Comparison of ENCODE assay signal across 16 cellular contexts in the genomic region with DNA sequence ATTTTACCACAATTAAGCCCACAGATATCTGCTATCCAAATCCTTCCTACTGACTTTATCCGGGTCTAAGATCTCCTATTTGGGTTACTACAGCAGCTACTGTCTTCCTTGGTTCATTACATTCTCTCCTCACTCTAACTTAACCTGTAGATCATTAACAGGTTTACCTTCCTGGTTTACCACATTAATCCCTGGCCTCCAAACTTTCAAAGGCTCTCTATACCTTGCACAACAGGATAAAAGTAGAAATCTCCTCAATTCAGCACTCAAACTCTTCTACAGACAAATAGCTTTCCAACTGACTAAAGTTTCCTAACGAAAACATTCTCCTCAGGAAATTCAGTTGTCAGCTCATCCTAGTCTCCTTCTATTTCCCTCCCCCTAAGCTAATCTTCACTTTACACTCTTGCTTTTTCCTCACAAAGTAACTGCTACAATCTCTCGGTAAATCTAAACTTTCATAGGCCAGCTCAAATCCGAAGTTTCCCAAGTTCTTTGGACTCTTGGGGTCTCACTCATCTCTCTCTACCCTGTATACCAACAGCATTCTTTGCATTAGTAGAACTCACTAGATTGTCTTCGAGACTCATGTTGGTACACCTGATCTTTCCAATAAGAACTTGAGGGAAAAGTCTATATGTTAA. TPM values are rescaled to one million over a fixed set of nuclear protein-coding genes. Genes with fewer than 3 reads are reported as not detected.
DNase-seq lines count a peak whose midpoint lies in the region; ATAC-seq and TF ChIP-seq lines count a peak whose summit lies in the region.
"Had no signal": no experiment of that assay in that cellular context is flagged by ENCODE, and none has a peak within 500 bp of the region (broad histone marks: within the 10 kb centered on the region; RNA-seq: fewer than 3 reads in every experiment).

No MANE protein-coding gene starts in this region.

- H3K4me3 Mint-ChIP-seq in T-helper 17 cell = no peak overlapping the region

- DNase-seq in SK-N-SH = no peak
- DNase-seq in T-helper 17 cell = no peak
- no peak for DNase-seq in left colon
- no peak for DNase-seq in smooth muscle cell (lab: John Stamatoyannopoulos, UW; ENCODE audit: unreplicated experiment)
- DNase-seq in KG1 (lab: John Stamatoyannopoulos, UW) = no peak
- DNase-seq: activated CD4-positive, CD25-positive, alpha-beta regulatory T cell treated with anti-CD3 and anti-CD28 coated beads, Interleukin-2, amount 50 U/mL, for 72 hours; activated effector memory CD4-positive, alpha-beta T cell treated with anti-CD3 and anti-CD28 coated beads, Interleukin-2, amount 50 U/mL, for 16 hours; glutamatergic neuron; SJCRH30 had no signal

- peaks cover 77% of the 10 kb centered on the region for H3K79me2 ChIP-seq in SK-N-SH (ENCODE audit: insufficient read depth)
- peaks cover 72% of the 10 kb centered on the region for H3K79me2 ChIP-seq in smooth muscle cell (ENCODE audit: low read depth)

- peaks cover 36% of the 10 kb centered on the region for H3K4me1 Mint-ChIP-seq in T-helper 17 cell

- H3K27me3 ChIP-seq in SK-N-SH (ENCODE audit: insufficient read depth) = no peaks in the 10 kb centered on the region
- H3K27me3 ChIP-seq in smooth muscle cell (ENCODE audit: low read depth) = no peaks in the 10 kb centered on the region
- H3K27me3 ChIP-seq: SJCRH30 had no signal

- H3F3A ChIP-seq in SK-N-SH (replicated peaks; ENCODE audit: insufficient read depth) (no peaks in the 10 kb centered on the region), smooth muscle cell (ENCODE audit: low read depth) (no peaks in the 10 kb centered on the region)

- POLR2A ChIA-PET in SK-N-SH (lab: Yijun Ruan, JAX) = interaction anchor here (0.7 kb wide), 1 partner anchor 113 kb away, joined by 3 read pairs; no protein-coding TSS in a partner anchor

- no peaks in the 10 kb centered on the region for H3K9me2 ChIP-seq in SK-N-SH

- TF ChIP-seq EP300 in SK-N-SH (IDR thresholded peaks at IDR 0.05; ENCODE audit: borderline replicate concordance in 1 of 2, low read depth in 1 of 2, low read length in 1 of 2) = no peak

- peaks cover 56% of the 10 kb centered on the region for H4K20me1 ChIP-seq in SK-N-SH (ENCODE audit: insufficient read depth)
- peaks cover 71% of the 10 kb centered on the region for H4K20me1 ChIP-seq in smooth muscle cell (ENCODE audit: low read depth)

- CTCF ChIA-PET in SK-N-SH (lab: Yijun Ruan, JAX) = no interaction called here

- WGBS in SK-N-SH (ENCODE audit: low lambda C conversion rate) = 73% methylated on average over 5 of the region's 5 CpGs
- WGBS in smooth muscle cell (ENCODE audit: low lambda C conversion rate) = 72% methylated on average over 5 of the region's 5 CpGs

- H3K4me3 ChIP-seq in SK-N-SH (ENCODE audit: low read depth in 2 of 2, low read length in 1 of 2) = no peak overlapping the region
- H3K4me3 ChIP-seq in smooth muscle cell = no peak overlapping the region
- H3K4me3 ChIP-seq: SJCRH30 had no signal

- no peak for TF ChIP-seq CTCF in SK-N-SH (IDR thresholded peaks at IDR 0.05)
- no peak for TF ChIP-seq CTCF in smooth muscle cell (IDR thresholded peaks at IDR 0.05; ENCODE audit: borderline replicate concordance, insufficient read depth, poor library complexity, severe bottlenecking)

- H3K9ac ChIP-seq in SK-N-SH (no peak overlapping the region), smooth muscle cell (ENCODE audit: low read depth) (peak overlapping the region; percentile 98)

- H3K27me3 Mint-ChIP-seq in T-helper 17 cell = no peaks in the 10 kb centered on the region

- H3K4me1 ChIP-seq in SK-N-SH (ENCODE audit: control insufficient read depth in 1 of 2, insufficient read depth in 2 of 2, low read depth in 1 of 2, low read length in 1 of 2) = peaks cover 0 to 19% of the 10 kb centered on the region in 2 experiments; a peak in 3 of 4 replicates
- peaks cover 37% of the 10 kb centered on the region for H3K4me1 ChIP-seq in smooth muscle cell (ENCODE audit: low read depth)

- no peak for TF ChIP-seq RAD21 in SK-N-SH (IDR thresholded peaks at IDR 0.05; ENCODE audit: low read length)

- no peaks in the 10 kb centered on the region for H3K36me3 Mint-ChIP-seq in T-helper 17 cell (ENCODE audit: low read depth)

- intact Hi-C loops in left colon (cut with DNase I, micrococcal nuclease) = no loop called here

- H3K36me3 ChIP-seq in SK-N-SH (replicated peaks in 1 of 2; ENCODE audit: control insufficient read depth in 1 of 2, insufficient read depth in 2 of 2, low read length in 1 of 2) (no peaks in the 10 kb centered on the region), smooth muscle cell (ENCODE audit: low read depth) (no peaks in the 10 kb centered on the region)

- peak overlapping the region; percentile 27 for H3K27ac Mint-ChIP-seq in T-helper 17 cell

- no peak overlapping the region for H3K27ac ChIP-seq in SK-N-SH (ENCODE audit: low read depth in 2 of 2, low read length in 1 of 2)
- peak overlapping the region; percentile 95 for H3K27ac ChIP-seq in smooth muscle cell (ENCODE audit: low read depth)
- H3K27ac ChIP-seq: 22Rv1, SJCRH30 had no signal

- H3K4me2 ChIP-seq in SK-N-SH (0 out of 2 replicates have a peak overlapping the region, but pooled peaks have one; percentile 89), smooth muscle cell (peak overlapping the region; percentile 44)

- ATAC-seq in SK-N-SH treated with all-trans-retinoic acid at 6 μM for 48 hours (no peak), T-helper 17 cell (no peak), left colon (peak; percentile 48), GM21619 (IDR thresholded peaks at IDR 0.05; ENCODE audit: unreplicated experiment) (no peak), HG02870 (IDR thresholded peaks at IDR 0.05; ENCODE audit: unreplicated experiment) (no peak)

- H3K9me3 ChIP-seq in SK-N-SH (no peaks in the 10 kb centered on the region), T-helper 17 cell (ENCODE audit: control insufficient read depth, low read length, poor library complexity, severe bottlenecking) (no peaks in the 10 kb centered on the region), smooth muscle cell (replicated peaks; ENCODE audit: low read depth) (no peaks in the 10 kb centered on the region)
- H3K9me3 ChIP-seq: SJCRH30 had no signal

- no peak overlapping the region for H2AFZ ChIP-seq in SK-N-SH (ENCODE audit: low read depth)
- no peak overlapping the region for H2AFZ ChIP-seq in smooth muscle cell (ENCODE audit: low read depth)

TF ChIP-seq in SK-N-SH, 30 proteins besides CTCF, POLR2A, EP300 and RAD21 (continues in another document):
- no peak for TF ChIP-seq NFIC (IDR thresholded peaks at IDR 0.05; ENCODE audit: borderline replicate concordance)
- TF ChIP-seq, protein P1, sequence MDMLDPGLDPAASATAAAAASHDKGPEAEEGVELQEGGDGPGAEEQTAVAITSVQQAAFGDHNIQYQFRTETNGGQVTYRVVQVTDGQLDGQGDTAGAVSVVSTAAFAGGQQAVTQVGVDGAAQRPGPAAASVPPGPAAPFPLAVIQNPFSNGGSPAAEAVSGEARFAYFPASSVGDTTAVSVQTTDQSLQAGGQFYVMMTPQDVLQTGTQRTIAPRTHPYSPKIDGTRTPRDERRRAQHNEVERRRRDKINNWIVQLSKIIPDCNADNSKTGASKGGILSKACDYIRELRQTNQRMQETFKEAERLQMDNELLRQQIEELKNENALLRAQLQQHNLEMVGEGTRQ (IDR thresholded peaks at IDR 0.05; ENCODE audit: borderline replicate concordance, low read depth, low read length) = no peak
- no peak for TF ChIP-seq RFX5 (IDR thresholded peaks at IDR 0.05; ENCODE audit: low read length)
- TF ChIP-seq, protein P2, sequence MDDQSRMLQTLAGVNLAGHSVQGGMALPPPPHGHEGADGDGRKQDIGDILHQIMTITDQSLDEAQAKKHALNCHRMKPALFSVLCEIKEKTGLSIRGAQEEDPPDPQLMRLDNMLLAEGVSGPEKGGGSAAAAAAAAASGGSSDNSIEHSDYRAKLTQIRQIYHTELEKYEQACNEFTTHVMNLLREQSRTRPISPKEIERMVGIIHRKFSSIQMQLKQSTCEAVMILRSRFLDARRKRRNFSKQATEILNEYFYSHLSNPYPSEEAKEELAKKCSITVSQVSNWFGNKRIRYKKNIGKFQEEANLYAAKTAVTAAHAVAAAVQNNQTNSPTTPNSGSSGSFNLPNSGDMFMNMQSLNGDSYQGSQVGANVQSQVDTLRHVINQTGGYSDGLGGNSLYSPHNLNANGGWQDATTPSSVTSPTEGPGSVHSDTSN (IDR thresholded peaks at IDR 0.05) = no peak

TF ChIP-seq in SK-N-SH treated with all-trans-retinoic acid at 6 μM for 48 hours, 23 proteins besides CTCF, POLR2A, EP300 and RAD21 (continues in another document):
- no peak for TF ChIP-seq CSDC2 (CRISPR knock-in tag; IDR thresholded peaks at IDR 0.05)
- TF ChIP-seq RARB (CRISPR knock-in tag; IDR thresholded peaks at IDR 0.05) = no peak
- TF ChIP-seq, protein P3, sequence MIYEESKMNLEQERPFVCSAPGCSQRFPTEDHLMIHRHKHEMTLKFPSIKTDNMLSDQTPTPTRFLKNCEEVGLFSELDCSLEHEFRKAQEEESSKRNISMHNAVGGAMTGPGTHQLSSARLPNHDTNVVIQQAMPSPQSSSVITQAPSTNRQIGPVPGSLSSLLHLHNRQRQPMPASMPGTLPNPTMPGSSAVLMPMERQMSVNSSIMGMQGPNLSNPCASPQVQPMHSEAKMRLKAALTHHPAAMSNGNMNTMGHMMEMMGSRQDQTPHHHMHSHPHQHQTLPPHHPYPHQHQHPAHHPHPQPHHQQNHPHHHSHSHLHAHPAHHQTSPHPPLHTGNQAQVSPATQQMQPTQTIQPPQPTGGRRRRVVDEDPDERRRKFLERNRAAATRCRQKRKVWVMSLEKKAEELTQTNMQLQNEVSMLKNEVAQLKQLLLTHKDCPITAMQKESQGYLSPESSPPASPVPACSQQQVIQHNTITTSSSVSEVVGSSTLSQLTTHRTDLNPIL (CRISPR knock-in tag; IDR thresholded peaks at IDR 0.05; ENCODE audit: low read depth) = no peak
- TF ChIP-seq GLIS3 (CRISPR knock-in tag; IDR thresholded peaks at IDR 0.05) = no peak
- no peak for TF ChIP-seq ISL1 (CRISPR knock-in tag; IDR thresholded peaks at IDR 0.05)

RNA-seq across cellular contexts. Expression of a gene that starts 2.7 kb away (rescaled TPM):
- 8.6 and 9.7 TPM in 2 replicates for polyA plus RNA-seq in SK-N-SH (2012; rRNA removed)
- 8.5 and 8.7 TPM in 2 replicates for polyA plus RNA-seq in SK-N-SH (2012; cell fraction: cytosol; rRNA removed)
- polyA plus RNA-seq in SK-N-SH (2012; cell fraction: nucleus; rRNA removed) = 9.1 and 13.9 TPM in 2 replicates
- total RNA-seq in T-helper 17 cell = 10 to 100 TPM; 22.5 to 22.8 TPM
- 10 to 100 TPM; 37.1 to 41.5 TPM for total RNA-seq in left colon
- 34.7 and 41.3 TPM in 2 replicates for total RNA-seq in smooth muscle cell
- 14.1 and 25.9 TPM in 2 replicates for polyA plus RNA-seq in smooth muscle cell

RNA-seq across cellular contexts. Expression of a gene that starts 16.9 kb away (rescaled TPM):
- polyA plus RNA-seq in SK-N-SH (2012; rRNA removed) (not detected in 2 replicates), smooth muscle cell (1.1 TPM in 1 of 2 replicates, not detected in the other)
- polyA plus RNA-seq in SK-N-SH (2012; cell fraction: cytosol; rRNA removed) = not detected in 2 replicates
- polyA plus RNA-seq in SK-N-SH (2012; cell fraction: nucleus; rRNA removed) = not detected in 2 replicates
- total RNA-seq in T-helper 17 cell (not detected), left colon (not detected), smooth muscle cell (not detected in 2 replicates)
- total RNA-seq: H4, mononuclear cell, NCI-H460, SJCRH30 had no signal
